Comparison of ENCODE assay signal across 30 cellular contexts in genomic region chr5:104533498-104533897, GRCh38.
"Had no signal": no experiment of that assay in that cellular context is flagged by ENCODE, and none has a peak within 500 bp of the region (broad histone marks: within the 10 kb centered on the region; RNA-seq: fewer than 3 reads in every experiment).

No MANE protein-coding gene starts in this region.

- DNase-seq: activated B cell treated with CpG ODN at 0.5 μM for 24 hours; activated CD4-positive, alpha-beta T cell treated with anti-CD3 and anti-CD28 coated beads, Interleukin-2, amount 50 U/mL, for 1 hour; activated CD8-positive, alpha-beta T cell treated with anti-CD3 and anti-CD28 coated beads for 36 hours; activated gamma-delta T cell treated with Interleukin-2 at 50 U/mL for 16 hours; activated naive CD4-positive, alpha-beta T cell treated with anti-CD3 and anti-CD28 coated beads, Interleukin-2, amount 50 U/mL, for 16 hours; activated T-cell treated with anti-CD3 and anti-CD28 coated beads, Interleukin-2, amount 50 U/mL, for 4 hours; cerebellar nuclear complex; colonic mucosa; effector CD8-positive, alpha-beta T cell; foreskin fibroblast; head of caudate nucleus; hypothalamus; immature natural killer cell; kidney; left colon; mammary epithelial cell; naive B cell; ovary; psoas muscle; sigmoid colon; small intestine; stimulated activated CD4-positive, alpha-beta T cell treated with anti-CD3 and anti-CD28 coated beads, Interleukin-1b, Interleukin-23, amount 100 ng/mL, for 48 hours; stimulated activated CD4-positive, alpha-beta T cell treated with anti-CD3 and anti-CD28 coated beads, Interleukin-4, amount 100 ng/mL, for 4 hours; stimulated activated CD8-positive, alpha-beta memory T cell treated with anti-CD3 and anti-CD28 coated beads, Interleukin-4, amount 100 ng/mL, for 48 hours; stimulated activated naive CD8-positive, alpha-beta T cell treated with anti-CD3 and anti-CD28 coated beads, Interleukin-15, amount 100 ng/mL, for 72 hours; substantia nigra; upper lobe of right lung had no signal

- H3K27me3 Mint-ChIP-seq: activated B cell treated with CpG ODN at 0.5 μM for 24 hours; activated CD8-positive, alpha-beta T cell treated with anti-CD3 and anti-CD28 coated beads for 36 hours; activated T-helper 17 cell treated with anti-CD3 and anti-CD28 coated beads, Interleukin-2, amount 50 U/mL, for 72 hours; naive B cell; stimulated activated memory B cell treated with anti-CD40 and anti-IgM and Interleukin-4, amounts not matched to agents 10 μg/mL and 1 μg/mL and 100 μg/mL, for 72 hours; stimulated activated naive CD8-positive, alpha-beta T cell treated with anti-CD3 and anti-CD28 coated beads, Interleukin-15, amount 100 ng/mL, for 72 hours had no signal

- H3K4me3 ChIP-seq: colonic mucosa, ovary, psoas muscle, sigmoid colon, upper lobe of right lung had no signal

- H3K4me1 Mint-ChIP-seq: activated B cell treated with CpG ODN at 0.5 μM for 24 hours; activated T-helper 17 cell treated with anti-CD3 and anti-CD28 coated beads, Interleukin-2, amount 50 U/mL, for 72 hours; immature natural killer cell; naive B cell; stimulated activated memory B cell treated with anti-CD40 and anti-IgM and Interleukin-4, amounts not matched to agents 10 μg/mL and 1 μg/mL and 100 μg/mL, for 72 hours; stimulated activated naive CD8-positive, alpha-beta T cell treated with anti-CD3 and anti-CD28 coated beads, Interleukin-15, amount 100 ng/mL, for 72 hours had no signal

- H3K36me3 ChIP-seq: colonic mucosa, ovary, sigmoid colon, upper lobe of right lung had no signal

- H3K9me3 ChIP-seq: colonic mucosa, ovary, psoas muscle, upper lobe of right lung had no signal

- H3K36me3 Mint-ChIP-seq: naive B cell; stimulated activated memory B cell treated with anti-CD40 and anti-IgM and Interleukin-4, amounts not matched to agents 10 μg/mL and 1 μg/mL and 100 μg/mL, for 72 hours had no signal

- H3K4me3 Mint-ChIP-seq: activated B cell treated with CpG ODN at 0.5 μM for 24 hours; activated CD8-positive, alpha-beta T cell treated with anti-CD3 and anti-CD28 coated beads for 36 hours; activated T-cell treated with anti-CD3 and anti-CD28 coated beads, Interleukin-2, amount 50 U/mL, for 4 hours; activated T-helper 17 cell treated with anti-CD3 and anti-CD28 coated beads, Interleukin-2, amount 50 U/mL, for 72 hours; immature natural killer cell; naive B cell; stimulated activated memory B cell treated with anti-CD40 and anti-IgM and Interleukin-4, amounts not matched to agents 10 μg/mL and 1 μg/mL and 100 μg/mL, for 72 hours; stimulated activated naive CD8-positive, alpha-beta T cell treated with anti-CD3 and anti-CD28 coated beads, Interleukin-15, amount 100 ng/mL, for 72 hours; T-helper 2 cell treated with Interferon-gamma antibody and Interleukin-4, amounts not matched to agents 5 μg/mL and 100 μg/mL, for 36 hours had no signal

- H3K27me3 ChIP-seq: colonic mucosa, ovary, sigmoid colon, upper lobe of right lung had no signal

- H3K27ac Mint-ChIP-seq: activated B cell treated with CpG ODN at 0.5 μM for 24 hours; activated CD8-positive, alpha-beta T cell treated with anti-CD3 and anti-CD28 coated beads for 36 hours; activated T-helper 17 cell treated with anti-CD3 and anti-CD28 coated beads, Interleukin-2, amount 50 U/mL, for 72 hours; immature natural killer cell; naive B cell; stimulated activated memory B cell treated with anti-CD40 and anti-IgM and Interleukin-4, amounts not matched to agents 10 μg/mL and 1 μg/mL and 100 μg/mL, for 72 hours; stimulated activated naive CD8-positive, alpha-beta T cell treated with anti-CD3 and anti-CD28 coated beads, Interleukin-15, amount 100 ng/mL, for 72 hours; T-helper 2 cell treated with Interferon-gamma antibody and Interleukin-4, amounts not matched to agents 5 μg/mL and 100 μg/mL, for 36 hours had no signal

- ATAC-seq: activated CD8-positive, alpha-beta T cell treated with anti-CD3 and anti-CD28 coated beads for 36 hours; activated T-cell treated with anti-CD3 and anti-CD28 coated beads, Interleukin-2, amount 50 U/mL, for 4 hours; activated T-helper 17 cell treated with anti-CD3 and anti-CD28 coated beads, Interleukin-2, amount 50 U/mL, for 72 hours; left colon; psoas muscle; stimulated activated memory B cell treated with anti-CD40 and anti-IgM and Interleukin-4, amounts not matched to agents 10 μg/mL and 1 μg/mL and 100 μg/mL, for 72 hours; stimulated activated naive CD8-positive, alpha-beta T cell treated with anti-CD3 and anti-CD28 coated beads, Interleukin-15, amount 100 ng/mL, for 72 hours; upper lobe of right lung had no signal

- H3K4me1 ChIP-seq: colonic mucosa, psoas muscle, upper lobe of right lung had no signal

- FAIRE-seq: kidney, small intestine had no signal

- H3K27ac ChIP-seq: colonic mucosa, psoas muscle, upper lobe of right lung had no signal
